14 cellular contexts compared by ENCODE assay signal in the genomic region with DNA sequence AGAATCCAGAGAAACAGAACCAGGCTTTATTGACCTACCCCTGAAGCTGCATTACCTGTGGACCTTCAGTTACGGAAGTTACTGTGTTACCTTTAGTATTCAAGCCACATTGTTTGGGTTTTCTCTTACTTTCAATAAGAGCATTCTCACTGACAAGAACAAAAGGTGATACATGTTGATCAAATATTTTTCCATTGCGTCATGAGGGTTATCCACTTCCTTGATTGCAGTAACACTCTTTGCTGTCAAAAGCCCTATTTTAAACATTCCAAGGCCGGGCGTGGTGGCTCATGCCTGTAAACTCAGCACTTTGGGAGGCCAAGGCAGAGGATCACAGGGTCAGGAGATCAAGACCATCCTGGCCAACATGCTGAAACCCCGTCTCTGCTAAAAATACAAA. TPM values are rescaled to one million over a fixed set of nuclear protein-coding genes. Genes with fewer than 3 reads are reported as not detected.
DNase-seq lines count a peak whose midpoint lies in the region; ATAC-seq, FAIRE-seq and TF ChIP-seq lines count a peak whose summit lies in the region.
"Had no signal": no experiment of that assay in that cellular context is flagged by ENCODE, and none has a peak within 500 bp of the region (broad histone marks: within the 10 kb centered on the region; RNA-seq: fewer than 3 reads in every experiment).

No MANE protein-coding gene starts in this region.

- H3K79me2 ChIP-seq in HCT116 (ENCODE audit: insufficient read depth, low read length), result no peaks in the 10 kb centered on the region

- H3K27ac ChIP-seq in HCT116 (ENCODE audit: low read depth, low read length), result no peak overlapping the region
- H3K27ac ChIP-seq in RWPE1, result peak overlapping the region; percentile 96
- no peak overlapping the region for H3K27ac ChIP-seq in small intestine (ENCODE audit: low read depth in 1 of 2, low read length in 1 of 2)
- H3K27ac ChIP-seq: BLaER1 treated with 17β-estradiol and CSF1 and Interleukin-3, amounts not matched to agents 10 nM and 100 nM; SJSA1 had no signal

- ATAC-seq in HCT116 (peak; percentile 22; the same call in 1 of the 2 replicates), GM21825 (IDR thresholded peaks at IDR 0.05; ENCODE audit: unreplicated experiment) (no peak), GM18870 (IDR thresholded peaks at IDR 0.05; ENCODE audit: unreplicated experiment) (no peak)

- H3K4me1 ChIP-seq in HCT116 (ENCODE audit: control insufficient read depth in 1 of 2, insufficient read depth in 2 of 2, low read length in 2 of 2), result peaks cover 3 to 10% of the 10 kb centered on the region in 2 experiments; a peak in 3 of 4 replicates
- no peaks in the 10 kb centered on the region for H3K4me1 ChIP-seq in small intestine (ENCODE audit: control insufficient read depth in 2 of 2, insufficient read depth in 1 of 2, low read depth in 1 of 2, low read length in 1 of 2)

- 40 to 72% (median 62%) methylated on average over 5 of the region's 5 CpGs for WGBS in small intestine, 3 donors

- RAD21 ChIA-PET in HCT116 (lab: Charles Lee; ENCODE audit: low non-redundant PET in 1 of 2, low total read pairs in 2 of 2, uncharacterized antibody in 2 of 2, unreplicated experiment in 2 of 2), result no interaction called here

- H3K9me3 ChIP-seq in HCT116 (ENCODE audit: control insufficient read depth in 1 of 2, insufficient read depth in 1 of 2, low read depth in 1 of 2, low read length in 2 of 2), result peaks cover 0 to 8% of the 10 kb centered on the region in 2 experiments; a peak in 2 of 4 replicates
- H3K9me3 ChIP-seq in small intestine (ENCODE audit: control insufficient read depth, low read depth), result no peaks in the 10 kb centered on the region
- H3K9me3 ChIP-seq: SJSA1 had no signal

- TF ChIP-seq RAD21 in HCT116 (IDR thresholded peaks at IDR 0.05; ENCODE audit: low read depth), result no peak

- TF ChIP-seq POLR2A in HCT116 (IDR thresholded peaks at IDR 0.05; ENCODE audit: borderline replicate concordance, extremely low read depth, insufficient read depth, insufficient read length), result no peak

- no TSS peak for BruUV-seq in HCT116 (replicated peaks; lab: Mats Ljungman, UMichigan)

- intact Hi-C loops in HCT116 (cut with micrococcal nuclease), result no loop called here

- H4K20me1 ChIP-seq in HCT116 (ENCODE audit: insufficient read depth), result no peaks in the 10 kb centered on the region
- H4K20me1 ChIP-seq: BLaER1 treated with 17β-estradiol and CSF1 and Interleukin-3, amounts not matched to agents 10 nM and 100 nM had no signal

- no peak overlapping the region for H3K9ac ChIP-seq in HCT116 (ENCODE audit: low read length)
- H3K9ac ChIP-seq: BLaER1 treated with 17β-estradiol and CSF1 and Interleukin-3, amounts not matched to agents 10 nM and 100 nM had no signal

- no peak for FAIRE-seq in small intestine (lab: Jason Lieb, UNC)

- H3K36me3 ChIP-seq in HCT116 (ENCODE audit: control insufficient read depth in 1 of 2, insufficient read depth in 2 of 2, low read length in 2 of 2) (no peaks in the 10 kb centered on the region), small intestine (ENCODE audit: control insufficient read depth in 2 of 2, insufficient read depth in 2 of 2, low read length in 2 of 2) (no peaks in the 10 kb centered on the region)
- H3K36me3 ChIP-seq: BLaER1 treated with 17β-estradiol and CSF1 and Interleukin-3, amounts not matched to agents 10 nM and 100 nM; SJSA1 had no signal

- DNase-seq in HCT116 (ENCODE audit: low read depth, low spot score), result peak; percentile 21
- DNase-seq in RWPE1 (ENCODE audit: low spot score), result peak; percentile 77
- peak; percentile 42 for DNase-seq in fibroblast of pulmonary artery (ENCODE audit: low read depth)
- peak; percentile 63 for DNase-seq in small intestine
- DNase-seq in 8988T, result no peak
- DNase-seq in SIG-M5 (lab: John Stamatoyannopoulos, UW), result no peak
- DNase-seq: cerebellar nuclear complex; NCI-H2107; NK-92 treated with Interleukin-12 subunit alpha and Interleukin-12 subunit beta, amount 100 ng/mL, for 24 hours; posterior cingulate gyrus had no signal

- CTCF ChIA-PET in HCT116 (lab: Charles Lee), result no interaction called here
- CTCF ChIA-PET in RWPE1 (lab: Yijun Ruan, JAX), result no interaction called here

- no peaks in the 10 kb centered on the region for H3K9me2 ChIP-seq in HCT116 (ENCODE audit: insufficient read depth)

- H3K27me3 ChIP-seq in HCT116 (ENCODE audit: insufficient read depth, low read length) (no peaks in the 10 kb centered on the region), small intestine (ENCODE audit: control insufficient read depth in 2 of 2, insufficient read depth in 2 of 2, low read length in 2 of 2) (no peaks in the 10 kb centered on the region)
- H3K27me3 ChIP-seq: BLaER1 treated with 17β-estradiol and CSF1 and Interleukin-3, amounts not matched to agents 10 nM and 100 nM had no signal

- H3K4me2 ChIP-seq in HCT116 (ENCODE audit: low read length), result peak overlapping the region; percentile 33

- no peak overlapping the region for H2AFZ ChIP-seq in HCT116 (ENCODE audit: low read depth, low read length, poor library complexity, severe bottlenecking)

- POLR2A ChIA-PET in HCT116 (lab: Charles Lee), result no interaction called here
- POLR2A ChIA-PET in RWPE1 (lab: Yijun Ruan, JAX; ENCODE audit: low non-redundant PET), result interaction anchor here (0.6 to 0.7 kb wide), 2 partner anchors 71 to 165 kb away, joined by 3 read pairs; no protein-coding TSS in a partner anchor

- TF ChIP-seq CTCF in HCT116 (IDR thresholded peaks at IDR 0.05 in 2 of 3, conservative IDR thresholded peaks at IDR 0.05 in 1 of 3; ENCODE audit: borderline replicate concordance in 1 of 3, insufficient read depth in 1 of 3, low read depth in 2 of 3, low read length in 2 of 3) (no peak), RWPE1 (conservative IDR thresholded peaks at IDR 0.05; ENCODE audit: low read depth) (no peak), fibroblast of pulmonary artery (IDR thresholded peaks at IDR 0.05; ENCODE audit: low read length, missing control alignments) (no peak)

- H3K4me3 ChIP-seq in HCT116 (replicated peaks in 1 of 2; ENCODE audit: low read depth in 1 of 2, low read length in 2 of 2) (no peak overlapping the region), fibroblast of pulmonary artery (replicated peaks; ENCODE audit: low read depth, low read length) (no peak overlapping the region), small intestine (ENCODE audit: low read depth in 1 of 2, low read length in 2 of 2) (no peak overlapping the region)
- H3K4me3 ChIP-seq: BLaER1 treated with 17β-estradiol and CSF1 and Interleukin-3, amounts not matched to agents 10 nM and 100 nM; SJSA1 had no signal

TF ChIP-seq in HCT116, 20 proteins besides CTCF, POLR2A, EP300 and RAD21:
- TF ChIP-seq ELF1 (IDR thresholded peaks at IDR 0.05; ENCODE audit: borderline replicate concordance, low read depth) (0 out of 2 replicates have a peak, but pooled peaks have one; percentile 11), CEBPB (IDR thresholded peaks at IDR 0.05; ENCODE audit: low read depth) (peak; percentile 84), SP1 (IDR thresholded peaks at IDR 0.05; ENCODE audit: low read depth) (0 out of 2 replicates have a peak, but pooled peaks have one; percentile 27), ZNF274 (IDR thresholded peaks at IDR 0.05; ENCODE audit: low read depth, low read length) (no peak)
- TF ChIP-seq, protein P1, sequence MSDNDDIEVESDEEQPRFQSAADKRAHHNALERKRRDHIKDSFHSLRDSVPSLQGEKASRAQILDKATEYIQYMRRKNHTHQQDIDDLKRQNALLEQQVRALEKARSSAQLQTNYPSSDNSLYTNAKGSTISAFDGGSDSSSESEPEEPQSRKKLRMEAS (IDR thresholded peaks at IDR 0.05), result no peak
- TF ChIP-seq, protein P2, sequence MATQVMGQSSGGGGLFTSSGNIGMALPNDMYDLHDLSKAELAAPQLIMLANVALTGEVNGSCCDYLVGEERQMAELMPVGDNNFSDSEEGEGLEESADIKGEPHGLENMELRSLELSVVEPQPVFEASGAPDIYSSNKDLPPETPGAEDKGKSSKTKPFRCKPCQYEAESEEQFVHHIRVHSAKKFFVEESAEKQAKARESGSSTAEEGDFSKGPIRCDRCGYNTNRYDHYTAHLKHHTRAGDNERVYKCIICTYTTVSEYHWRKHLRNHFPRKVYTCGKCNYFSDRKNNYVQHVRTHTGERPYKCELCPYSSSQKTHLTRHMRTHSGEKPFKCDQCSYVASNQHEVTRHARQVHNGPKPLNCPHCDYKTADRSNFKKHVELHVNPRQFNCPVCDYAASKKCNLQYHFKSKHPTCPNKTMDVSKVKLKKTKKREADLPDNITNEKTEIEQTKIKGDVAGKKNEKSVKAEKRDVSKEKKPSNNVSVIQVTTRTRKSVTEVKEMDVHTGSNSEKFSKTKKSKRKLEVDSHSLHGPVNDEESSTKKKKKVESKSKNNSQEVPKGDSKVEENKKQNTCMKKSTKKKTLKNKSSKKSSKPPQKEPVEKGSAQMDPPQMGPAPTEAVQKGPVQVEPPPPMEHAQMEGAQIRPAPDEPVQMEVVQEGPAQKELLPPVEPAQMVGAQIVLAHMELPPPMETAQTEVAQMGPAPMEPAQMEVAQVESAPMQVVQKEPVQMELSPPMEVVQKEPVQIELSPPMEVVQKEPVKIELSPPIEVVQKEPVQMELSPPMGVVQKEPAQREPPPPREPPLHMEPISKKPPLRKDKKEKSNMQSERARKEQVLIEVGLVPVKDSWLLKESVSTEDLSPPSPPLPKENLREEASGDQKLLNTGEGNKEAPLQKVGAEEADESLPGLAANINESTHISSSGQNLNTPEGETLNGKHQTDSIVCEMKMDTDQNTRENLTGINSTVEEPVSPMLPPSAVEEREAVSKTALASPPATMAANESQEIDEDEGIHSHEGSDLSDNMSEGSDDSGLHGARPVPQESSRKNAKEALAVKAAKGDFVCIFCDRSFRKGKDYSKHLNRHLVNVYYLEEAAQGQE (IDR thresholded peaks at IDR 0.05; ENCODE audit: low read depth), result no peak

RNA-seq across cellular contexts. Expression of a gene that starts 28.6 kb away (rescaled TPM):
- 113 TPM for total RNA-seq in HCT116 (2021; ENCODE audit: unreplicated experiment)
- polyA plus RNA-seq in HCT116 (2012), result 84.3 and 86.7 TPM in 2 replicates
- polyA plus RNA-seq in small intestine, result 10 to 100 TPM; 40.2 to 58.4 (median 42.2) TPM

RNA-seq across cellular contexts. Expression of a gene that starts 53.2 kb away (rescaled TPM):
- 37.6 TPM for total RNA-seq in HCT116 (2021; ENCODE audit: unreplicated experiment)
- 11.3 and 12.6 TPM in 2 replicates for polyA plus RNA-seq in HCT116 (2012)
- polyA plus RNA-seq in small intestine, result 10 to 100 TPM; 10.7 to 14.6 (median 11.3) TPM

Comparison
In these comparisons a context has a peak if more than half of its experiments do, and no peak if none do; other contexts are left out.
1. DNase-seq: peak in HCT116 (single experiment), RWPE1 (single experiment), fibroblast of pulmonary artery (single experiment) and small intestine (single experiment); none in 8988T (single experiment) and SIG-M5 (single experiment).